ENCODE assay signal across 12 cellular contexts in the genomic region with DNA sequence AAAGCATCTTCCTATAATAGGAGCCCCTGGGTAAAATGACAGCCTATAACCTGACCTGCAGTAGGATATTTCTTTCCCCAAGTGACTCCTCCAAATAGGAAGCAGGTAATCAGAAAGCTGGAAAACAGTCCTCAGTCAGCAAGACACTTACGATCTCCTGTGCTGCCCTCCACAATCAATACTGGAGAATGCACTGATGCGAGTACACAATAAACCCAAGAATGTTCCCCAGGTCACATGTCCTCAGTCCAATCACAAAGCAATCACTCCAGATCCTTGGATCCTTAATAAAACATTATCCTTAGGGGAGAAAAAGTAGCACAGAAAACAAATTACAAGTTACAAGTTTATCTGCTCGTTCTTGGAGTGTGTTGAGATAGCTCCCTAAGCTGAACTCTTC.
"Had no signal": no experiment of that assay in that cellular context is flagged by ENCODE, and none has a peak within 500 bp of the region (broad histone marks: within the 10 kb centered on the region; RNA-seq: fewer than 3 reads in every experiment).

No MANE protein-coding gene starts in this region.

- H3K4me3 ChIP-seq: psoas muscle, sigmoid colon, suprapubic skin, upper lobe of right lung had no signal

- H3K36me3 ChIP-seq: upper lobe of right lung had no signal

- DNase-seq: activated CD4-positive, alpha-beta T cell treated with anti-CD3 and anti-CD28 coated beads for 36 hours; activated CD8-positive, alpha-beta memory T cell treated with anti-CD3 and anti-CD28 coated beads, Interleukin-2, amount 50 U/mL, for 48 hours; activated CD8-positive, alpha-beta T cell treated with anti-CD3 and anti-CD28 coated beads, Interleukin-2, amount 10 ng/mL, durations not matched to agents 7 days and 5 days; naive B cell; occipital lobe; psoas muscle; sigmoid colon; stimulated activated naive CD4-positive, alpha-beta T cell treated with Interleukin-2 at 50 U/mL for 16 hours; T1000; upper lobe of right lung had no signal

- H3K27me3 ChIP-seq: sigmoid colon, suprapubic skin, upper lobe of right lung had no signal

- H3K9me3 ChIP-seq: psoas muscle, sigmoid colon, suprapubic skin, upper lobe of right lung had no signal

- H3K27ac ChIP-seq: psoas muscle, sigmoid colon, suprapubic skin, upper lobe of right lung had no signal

- ATAC-seq: activated CD4-positive, alpha-beta T cell treated with anti-CD3 and anti-CD28 coated beads for 36 hours; activated CD8-positive, alpha-beta T cell treated with anti-CD3 and anti-CD28 coated beads, Interleukin-2, amount 10 ng/mL, durations not matched to agents 7 days and 5 days; esophagus mucosa; psoas muscle; upper lobe of right lung had no signal
